Comparison of ENCODE assay signal across 1 cellular context in the genomic region with DNA sequence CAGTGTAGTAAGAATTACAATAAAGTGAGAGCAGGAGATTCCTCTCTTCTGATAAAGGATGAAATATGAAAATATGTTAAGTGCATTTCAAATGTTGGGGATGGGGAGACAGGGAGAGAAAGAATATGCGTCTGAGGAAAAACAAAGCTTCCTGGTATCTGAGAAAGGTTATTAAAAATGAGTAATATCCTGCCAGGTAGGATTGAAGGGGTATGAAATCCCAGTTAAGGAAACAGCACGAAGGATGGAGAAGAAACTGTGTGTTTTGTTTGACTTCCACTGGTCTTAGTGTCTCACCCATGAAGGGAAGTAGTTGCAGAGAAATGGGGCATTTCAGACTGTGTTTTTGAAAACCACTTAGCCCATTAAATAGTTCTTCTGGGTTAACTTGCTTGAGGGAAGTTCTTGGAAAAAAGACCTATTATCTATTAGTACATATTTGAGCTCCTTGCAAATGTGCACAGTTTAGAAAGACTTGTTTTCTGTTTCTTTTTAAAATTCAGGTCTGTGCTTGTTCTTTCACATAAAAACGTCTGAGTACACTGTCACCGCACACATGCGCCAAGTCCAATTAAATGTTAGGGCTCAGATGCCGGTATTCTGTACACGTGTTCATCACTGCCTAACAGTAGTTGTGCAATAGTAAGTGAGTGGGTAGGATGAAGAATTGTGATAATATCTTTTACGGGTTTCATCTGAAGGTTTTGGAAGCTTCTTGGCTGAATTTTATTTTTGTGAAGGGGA.
A peak's percentile ranks its signal among the peaks of the same experiment; 100 is the strongest.
TF ChIP-seq lines count a peak whose summit lies in the region.

No MANE protein-coding gene starts in this region.

TF ChIP-seq in K562, 482 proteins besides CTCF, POLR2A, EP300 and RAD21 (continued from another document):
- TF ChIP-seq, protein P1, sequence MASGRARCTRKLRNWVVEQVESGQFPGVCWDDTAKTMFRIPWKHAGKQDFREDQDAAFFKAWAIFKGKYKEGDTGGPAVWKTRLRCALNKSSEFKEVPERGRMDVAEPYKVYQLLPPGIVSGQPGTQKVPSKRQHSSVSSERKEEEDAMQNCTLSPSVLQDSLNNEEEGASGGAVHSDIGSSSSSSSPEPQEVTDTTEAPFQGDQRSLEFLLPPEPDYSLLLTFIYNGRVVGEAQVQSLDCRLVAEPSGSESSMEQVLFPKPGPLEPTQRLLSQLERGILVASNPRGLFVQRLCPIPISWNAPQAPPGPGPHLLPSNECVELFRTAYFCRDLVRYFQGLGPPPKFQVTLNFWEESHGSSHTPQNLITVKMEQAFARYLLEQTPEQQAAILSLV (tag; IDR thresholded peaks at IDR 0.05), result 0 out of 2 replicates have a peak, but pooled peaks have one; percentile 26
- TF ChIP-seq, protein P2, sequence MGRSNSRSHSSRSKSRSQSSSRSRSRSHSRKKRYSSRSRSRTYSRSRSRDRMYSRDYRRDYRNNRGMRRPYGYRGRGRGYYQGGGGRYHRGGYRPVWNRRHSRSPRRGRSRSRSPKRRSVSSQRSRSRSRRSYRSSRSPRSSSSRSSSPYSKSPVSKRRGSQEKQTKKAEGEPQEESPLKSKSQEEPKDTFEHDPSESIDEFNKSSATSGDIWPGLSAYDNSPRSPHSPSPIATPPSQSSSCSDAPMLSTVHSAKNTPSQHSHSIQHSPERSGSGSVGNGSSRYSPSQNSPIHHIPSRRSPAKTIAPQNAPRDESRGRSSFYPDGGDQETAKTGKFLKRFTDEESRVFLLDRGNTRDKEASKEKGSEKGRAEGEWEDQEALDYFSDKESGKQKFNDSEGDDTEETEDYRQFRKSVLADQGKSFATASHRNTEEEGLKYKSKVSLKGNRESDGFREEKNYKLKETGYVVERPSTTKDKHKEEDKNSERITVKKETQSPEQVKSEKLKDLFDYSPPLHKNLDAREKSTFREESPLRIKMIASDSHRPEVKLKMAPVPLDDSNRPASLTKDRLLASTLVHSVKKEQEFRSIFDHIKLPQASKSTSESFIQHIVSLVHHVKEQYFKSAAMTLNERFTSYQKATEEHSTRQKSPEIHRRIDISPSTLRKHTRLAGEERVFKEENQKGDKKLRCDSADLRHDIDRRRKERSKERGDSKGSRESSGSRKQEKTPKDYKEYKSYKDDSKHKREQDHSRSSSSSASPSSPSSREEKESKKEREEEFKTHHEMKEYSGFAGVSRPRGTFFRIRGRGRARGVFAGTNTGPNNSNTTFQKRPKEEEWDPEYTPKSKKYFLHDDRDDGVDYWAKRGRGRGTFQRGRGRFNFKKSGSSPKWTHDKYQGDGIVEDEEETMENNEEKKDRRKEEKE (IDR thresholded peaks at IDR 0.05; ENCODE audit: borderline replicate concordance in 1 of 2, control insufficient read depth in 1 of 2, low read depth in 2 of 2, low read length in 1 of 2), result no peak
